Comparison of ENCODE assay signal across 33 cellular contexts in genomic region chr12:124577374-124577773, GRCh38.
"Had no signal": no experiment of that assay in that cellular context is flagged by ENCODE, and none has a peak within 500 bp of the region (broad histone marks: within the 10 kb centered on the region; RNA-seq: fewer than 3 reads in every experiment).

No MANE protein-coding gene starts in this region.

- H3K9ac ChIP-seq: SK-N-SH had no signal

- H3K27ac ChIP-seq: cardiac muscle cell, PC-9, VCaP had no signal

- H3K9me3 ChIP-seq: MG63, SJSA1, SK-N-SH had no signal

- H3K36me3 ChIP-seq: cardiac muscle cell, MG63, SJSA1 had no signal

- H3K4me3 ChIP-seq: cardiac muscle cell, MG63, PC-9, SJSA1 had no signal

- ATAC-seq: activated T-cell treated with anti-CD3 and anti-CD28 coated beads, Interleukin-2, amount 50 U/mL, for 4 hours had no signal

- H2AFZ ChIP-seq: PC-9 had no signal

- H3K27me3 Mint-ChIP-seq: activated CD4-positive, alpha-beta memory T cell treated with anti-CD3 and anti-CD28 coated beads for 36 hours; activated naive CD8-positive, alpha-beta T cell treated with anti-CD3 and anti-CD28 coated beads for 36 hours had no signal

- H3K36me3 Mint-ChIP-seq: activated naive CD8-positive, alpha-beta T cell treated with anti-CD3 and anti-CD28 coated beads for 36 hours had no signal

- H3K4me1 Mint-ChIP-seq: activated B cell treated with CpG ODN at 0.5 μM for 24 hours; central memory CD8-positive, alpha-beta T cell had no signal

- H3K4me3 Mint-ChIP-seq: activated B cell treated with CpG ODN at 0.5 μM for 24 hours; activated CD4-positive, alpha-beta memory T cell treated with anti-CD3 and anti-CD28 coated beads for 36 hours; activated naive CD8-positive, alpha-beta T cell treated with anti-CD3 and anti-CD28 coated beads for 36 hours; activated T-cell treated with anti-CD3 and anti-CD28 coated beads, Interleukin-2, amount 50 U/mL, for 4 hours; activated T-helper 1 cell treated with anti-CD3 and anti-CD28 coated beads, Interleukin-12 subunit alpha, Interleukin-12 subunit beta, Interleukin-2, Interleukin-4 antibody, amounts not matched to agents 30 ng/mL and 10 ng/mL and 1 ng/mL, durations not matched to agents 14 hours and 24 hours and 36 hours; central memory CD8-positive, alpha-beta T cell; T-helper 1 cell treated with Interleukin-12 subunit alpha and Interleukin-12 subunit beta and Interleukin-4 antibody, amounts not matched to agents 30 μg/mL and 1 μg/mL, for 36 hours had no signal

- H3K27me3 ChIP-seq: cardiac muscle cell, MG63, SJSA1 had no signal

- H3K27ac Mint-ChIP-seq: activated CD4-positive, alpha-beta memory T cell treated with anti-CD3 and anti-CD28 coated beads for 36 hours; activated naive CD8-positive, alpha-beta T cell treated with anti-CD3 and anti-CD28 coated beads for 36 hours; activated T-helper 1 cell treated with anti-CD3 and anti-CD28 coated beads, Interleukin-12 subunit alpha, Interleukin-12 subunit beta, Interleukin-2, Interleukin-4 antibody, amounts not matched to agents 30 ng/mL and 10 ng/mL and 1 ng/mL, durations not matched to agents 14 hours and 24 hours and 36 hours; T-helper 1 cell treated with Interleukin-12 subunit alpha and Interleukin-12 subunit beta and Interleukin-4 antibody, amounts not matched to agents 30 μg/mL and 1 μg/mL, for 36 hours had no signal

- DNase-seq: activated B cell treated with CpG ODN at 0.5 μM for 24 hours; activated CD4-positive, alpha-beta memory T cell treated with anti-CD3 and anti-CD28 coated beads for 36 hours; activated CD4-positive, alpha-beta T cell treated with anti-CD3 and anti-CD28 coated beads for 4 hours; activated CD4-positive, alpha-beta T cell treated with anti-CD3 and anti-CD28 coated beads, Interleukin-2, amount 50 U/mL, for 1 hour; activated CD4-positive, CD25-positive, alpha-beta regulatory T cell treated with anti-CD3 and anti-CD28 coated beads, Interleukin-2, amount 50 U/mL, for 72 hours; activated CD8-positive, alpha-beta memory T cell treated with anti-CD3 and anti-CD28 coated beads, Interleukin-2, amount 50 U/mL, for 4 hours; activated effector memory CD4-positive, alpha-beta T cell treated with Interleukin-2 at 50 U/mL for 16 hours; activated naive CD4-positive, alpha-beta T cell; activated naive CD4-positive, alpha-beta T cell treated with anti-CD3 and anti-CD28 coated beads, Interleukin-2, amount 50 U/mL, for 16 hours; activated naive CD8-positive, alpha-beta T cell treated with anti-CD3 and anti-CD28 coated beads for 36 hours; activated T-cell treated with anti-CD3 and anti-CD28 coated beads for 4 hours; activated T-cell treated with anti-CD3 and anti-CD28 coated beads, Interleukin-2, amount 50 U/mL, for 4 hours; amniotic stem cell; aorta; Karpas-422; KBM-7; MG63; NCI-H1048; NCI-H1436 treated with DMSO at 0.1 percent for 48 hours; NCI-H1694 treated with DMSO at 0.1 percent for 48 hours; NCI-H2029 treated with DMSO at 0.1 percent for 48 hours; NCI-H2107; NCI-H748 treated with DMSO at 0.1 percent for 48 hours; NK-92 treated with Interleukin-12 subunit alpha and Interleukin-12 subunit beta, amount 100 ng/mL, for 24 hours; PC-9; SHP77 treated with DMSO at 0.1 percent for 48 hours; SK-N-SH had no signal

- H3K4me2 ChIP-seq: PC-9, SK-N-SH had no signal
